8 cellular contexts compared by ENCODE assay signal in the genomic region with DNA sequence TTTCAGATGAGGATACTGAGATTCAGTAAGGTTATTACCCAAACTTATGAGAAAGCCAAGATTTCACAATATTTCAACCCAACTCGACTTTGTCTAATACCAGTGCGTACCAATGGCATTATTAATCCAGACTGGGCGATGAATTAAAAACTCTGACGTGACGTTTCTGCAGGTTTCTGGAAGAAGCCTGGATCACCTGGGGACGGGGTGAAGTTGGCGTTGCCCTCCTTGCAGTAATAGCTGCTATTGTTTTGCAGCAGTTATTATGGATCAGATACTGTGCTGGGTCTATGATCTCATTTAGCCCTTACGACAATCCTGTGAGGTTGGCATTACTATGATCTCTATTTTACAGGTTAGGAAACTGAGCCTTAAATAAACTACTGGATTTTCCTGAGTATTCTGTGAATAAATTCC. TPM values are rescaled to one million over a fixed set of nuclear protein-coding genes. Genes with fewer than 3 reads are reported as not detected.
DNase-seq lines count a peak whose midpoint lies in the region; ATAC-seq and TF ChIP-seq lines count a peak whose summit lies in the region.

No MANE protein-coding gene starts in this region.

- peak overlapping the region; percentile 91 for H3K4me3 ChIP-seq in SK-N-SH (ENCODE audit: low read depth in 2 of 2, low read length in 1 of 2)
- peak overlapping the region; percentile 77 for H3K4me3 ChIP-seq in fibroblast of pulmonary artery (replicated peaks; ENCODE audit: low read depth, low read length)

- peaks cover 22% of the 10 kb centered on the region for H4K20me1 ChIP-seq in SK-N-SH (ENCODE audit: insufficient read depth)

- peak overlapping the region; percentile 96 for H3K9ac ChIP-seq in SK-N-SH

- H3K9me3 ChIP-seq in SK-N-SH: no peaks in the 10 kb centered on the region

- no peak for TF ChIP-seq EP300 in SK-N-SH (IDR thresholded peaks at IDR 0.05; ENCODE audit: borderline replicate concordance in 1 of 2, low read depth in 1 of 2, low read length in 1 of 2)

- peaks cover 5 to 6% of the 10 kb centered on the region in 2 experiments for H3K36me3 ChIP-seq in SK-N-SH (replicated peaks in 1 of 2; ENCODE audit: control insufficient read depth in 1 of 2, insufficient read depth in 2 of 2, low read length in 1 of 2)

- H3F3A ChIP-seq in SK-N-SH (replicated peaks; ENCODE audit: insufficient read depth): peaks cover 10% of the 10 kb centered on the region

- WGBS in SK-N-SH (ENCODE audit: low lambda C conversion rate): 2% methylated on average over 8 of the region's 8 CpGs

- H3K4me2 ChIP-seq in SK-N-SH: peak overlapping the region; percentile 97

- H3K27ac ChIP-seq in SK-N-SH (ENCODE audit: low read depth in 2 of 2, low read length in 1 of 2): peak overlapping the region; percentile 93 to 98

- TF ChIP-seq CTCF in SK-N-SH (IDR thresholded peaks at IDR 0.05) (no peak), fibroblast of pulmonary artery (IDR thresholded peaks at IDR 0.05; ENCODE audit: low read length, missing control alignments) (no peak), omental fat pad (IDR thresholded peaks at IDR 0.05) (no peak)

- POLR2A ChIA-PET in SK-N-SH (lab: Yijun Ruan, JAX): interaction anchor here (0.6 to 1.5 kb wide), 5 partner anchors 10 to 119 kb away, joined by 3 to 6 read pairs (median 4); no protein-coding TSS in a partner anchor

- CTCF ChIA-PET in SK-N-SH (lab: Yijun Ruan, JAX): interaction anchor here (0.8 to 3.1 kb wide), 6 partner anchors 10 to 140 kb away, joined by 3 to 11 read pairs (median 3); a partner anchor contains a TSS

- H3K9me2 ChIP-seq in SK-N-SH: no peaks in the 10 kb centered on the region

- ATAC-seq in omental fat pad (ENCODE audit: low FRiP score): peak; percentile 68

- H2AFZ ChIP-seq in SK-N-SH (ENCODE audit: low read depth): peak overlapping the region; percentile 91

- peaks cover 4 to 22% of the 10 kb centered on the region in 2 experiments; a peak in 3 of 4 replicates for H3K4me1 ChIP-seq in SK-N-SH (ENCODE audit: control insufficient read depth in 1 of 2, insufficient read depth in 2 of 2, low read depth in 1 of 2, low read length in 1 of 2)

- TF ChIP-seq RAD21 in SK-N-SH (IDR thresholded peaks at IDR 0.05; ENCODE audit: low read length): no peak

- peaks cover 35% of the 10 kb centered on the region for H3K79me2 ChIP-seq in SK-N-SH (ENCODE audit: insufficient read depth)

- no peaks in the 10 kb centered on the region for H3K27me3 ChIP-seq in SK-N-SH (ENCODE audit: insufficient read depth)

- DNase-seq in EL: peak; percentile 42
- peak; percentile 60 for DNase-seq in HCEC 1CT
- peak; percentile 59 for DNase-seq in SK-N-SH
- DNase-seq in fibroblast of pulmonary artery (ENCODE audit: low read depth): peak; percentile 59
- no peak for DNase-seq in omental fat pad (ENCODE audit: low spot score)
- DNase-seq in middle frontal gyrus (ENCODE audit: extremely low spot score, low spot score): no peak
- DNase-seq in NCI-H446 treated with DMSO at 0.1 percent for 48 hours (lab: John Stamatoyannopoulos, UW): no peak
- no peak for DNase-seq in putamen (ENCODE audit: low spot score)

TF ChIP-seq in SK-N-SH, 30 proteins besides CTCF, POLR2A, EP300 and RAD21:
- TF ChIP-seq, protein P1, sequence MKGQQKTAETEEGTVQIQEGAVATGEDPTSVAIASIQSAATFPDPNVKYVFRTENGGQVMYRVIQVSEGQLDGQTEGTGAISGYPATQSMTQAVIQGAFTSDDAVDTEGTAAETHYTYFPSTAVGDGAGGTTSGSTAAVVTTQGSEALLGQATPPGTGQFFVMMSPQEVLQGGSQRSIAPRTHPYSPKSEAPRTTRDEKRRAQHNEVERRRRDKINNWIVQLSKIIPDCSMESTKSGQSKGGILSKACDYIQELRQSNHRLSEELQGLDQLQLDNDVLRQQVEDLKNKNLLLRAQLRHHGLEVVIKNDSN (IDR thresholded peaks at IDR 0.05; ENCODE audit: borderline replicate concordance, low read depth): no peak
- peak; percentile 26; the same call in 1 of the 2 replicates for TF ChIP-seq RFX5 (IDR thresholded peaks at IDR 0.05; ENCODE audit: low read length)

RNA-seq across cellular contexts. Expression of a gene that starts 0.6 kb away (rescaled TPM):
- 6.0 and 7.3 TPM in 2 replicates for polyA plus RNA-seq in SK-N-SH (2012; rRNA removed)
- 8.3 and 9.5 TPM in 2 replicates for polyA plus RNA-seq in SK-N-SH (2012; cell fraction: cytosol; rRNA removed)
- polyA plus RNA-seq in SK-N-SH (2012; cell fraction: nucleus; rRNA removed): 3.1 and 5.9 TPM in 2 replicates
- 10 to 100 TPM; 14.6 to 21.4 (median 17.3) TPM for total RNA-seq in omental fat pad

RNA-seq across cellular contexts. Expression of a gene that starts 44.5 kb away (rescaled TPM):
- polyA plus RNA-seq in SK-N-SH (2012; rRNA removed): not detected in 2 replicates
- polyA plus RNA-seq in SK-N-SH (2012; cell fraction: cytosol; rRNA removed): not detected in 2 replicates
- not detected in 2 replicates for polyA plus RNA-seq in SK-N-SH (2012; cell fraction: nucleus; rRNA removed)
- not detected for total RNA-seq in omental fat pad

Comparison
In these comparisons a context has a peak if more than half of its experiments do, and no peak if none do; other contexts are left out.
1. DNase-seq: peak in EL (single experiment), HCEC 1CT (single experiment), SK-N-SH (single experiment) and fibroblast of pulmonary artery (single experiment); none in omental fat pad (single experiment), middle frontal gyrus (single experiment), NCI-H446 treated with DMSO at 0.1 percent for 48 hours (single experiment) and putamen (single experiment).